25 cellular contexts compared by ENCODE assay signal in genomic region chr4:141447761-141448160, GRCh38.
"Had no signal": no experiment of that assay in that cellular context is flagged by ENCODE, and none has a peak within 500 bp of the region (broad histone marks: within the 10 kb centered on the region; RNA-seq: fewer than 3 reads in every experiment).

No MANE protein-coding gene starts in this region.

- H3K4me3 Mint-ChIP-seq: dendritic cell treated with granulocyte-macrophage colony-stimulating factor and Interleukin-4, amounts not matched to agents 40 ng/mL and 50 ng/mL, for 4 days; effector memory CD8-positive, alpha-beta T cell; endodermal cell had no signal

- H3K27ac Mint-ChIP-seq: dendritic cell treated with granulocyte-macrophage colony-stimulating factor and Interleukin-4, amounts not matched to agents 40 ng/mL and 50 ng/mL, for 4 days; effector memory CD8-positive, alpha-beta T cell; endodermal cell had no signal

- H3K4me1 Mint-ChIP-seq: endodermal cell had no signal

- H3K27me3 Mint-ChIP-seq: dendritic cell treated with granulocyte-macrophage colony-stimulating factor and Interleukin-4, amounts not matched to agents 40 ng/mL and 50 ng/mL, for 4 days; effector memory CD8-positive, alpha-beta T cell had no signal

- H3K9me3 ChIP-seq: colonic mucosa, esophagus muscularis mucosa, esophagus squamous epithelium, gastrocnemius medialis, gastroesophageal sphincter had no signal

- H3K9me3 Mint-ChIP-seq: effector memory CD8-positive, alpha-beta T cell; endodermal cell had no signal

- H3K27ac ChIP-seq: colonic mucosa, coronary artery, dorsolateral prefrontal cortex, epithelial cell of prostate, esophagus muscularis mucosa, esophagus squamous epithelium, foreskin keratinocyte, gastrocnemius medialis, gastroesophageal sphincter, heart left ventricle, heart right ventricle had no signal

- H3K27me3 ChIP-seq: colonic mucosa, dorsolateral prefrontal cortex, esophagus muscularis mucosa, esophagus squamous epithelium, foreskin keratinocyte, gastrocnemius medialis, gastroesophageal sphincter, heart left ventricle, heart right ventricle had no signal

- H3K36me3 ChIP-seq: colonic mucosa, esophagus muscularis mucosa, esophagus squamous epithelium, gastrocnemius medialis, gastroesophageal sphincter, heart left ventricle, heart right ventricle had no signal

- ATAC-seq: effector memory CD8-positive, alpha-beta T cell; esophagus mucosa; foreskin keratinocyte; gastrocnemius medialis; gastroesophageal sphincter; heart left ventricle; heart right ventricle had no signal

- H3K4me1 ChIP-seq: colonic mucosa, esophagus muscularis mucosa, esophagus squamous epithelium, foreskin keratinocyte, gastrocnemius medialis, gastroesophageal sphincter, heart left ventricle, heart right ventricle had no signal

- H3K4me3 ChIP-seq: colonic mucosa, coronary artery, dorsolateral prefrontal cortex, esophagus muscularis mucosa, esophagus squamous epithelium, gastrocnemius medialis, gastroesophageal sphincter, heart left ventricle, heart right ventricle had no signal

- DNase-seq: colonic mucosa; cortex of kidney; dermis blood vessel endothelial cell; dorsolateral prefrontal cortex; effector CD4-positive, alpha-beta T cell; effector CD8-positive, alpha-beta T cell; effector memory CD4-positive, alpha-beta T cell; effector memory CD8-positive, alpha-beta T cell; endodermal cell; erythroblast; esophagus squamous epithelium; foreskin fibroblast; foreskin keratinocyte; foreskin melanocyte; gastrocnemius medialis; glutamatergic neuron; head of caudate nucleus; heart left ventricle; heart right ventricle had no signal
